In genomic region chr2:240231838-240232244, GRCh38 we compare ENCODE assay signal across 28 cellular contexts.
A peak's percentile ranks its signal among the peaks of the same experiment; 100 is the strongest.
DNase-seq lines count a peak whose midpoint lies in the region; ATAC-seq and TF ChIP-seq lines count a peak whose summit lies in the region.
"Had no signal": no experiment of that assay in that cellular context is flagged by ENCODE, and none has a peak within 500 bp of the region (broad histone marks: within the 10 kb centered on the region; RNA-seq: fewer than 3 reads in every experiment).

No MANE protein-coding gene starts in this region.

- intact Hi-C loops in cardiac septum (cut with DNase I) (loop anchor here (2.0 to 10.0 kb wide), 3 partner anchors 67 to 333 kb away; partner anchors contain the start of genes DUSP28 and RNPEPL1), Right ventricle myocardium superior (cut with DNase I) (loop anchor here (2.0 to 10.0 kb wide), 4 partner anchors 63 to 207 kb away; no protein-coding TSS in a partner anchor), colonic mucosa (cut with DNase I) (loop anchor here (2.0 kb wide), 1 partner anchor 207 kb away; no protein-coding TSS in a partner anchor)

- no peak overlapping the region for H3K27ac Mint-ChIP-seq in type B pancreatic cell
- H3K27ac Mint-ChIP-seq: activated naive CD8-positive, alpha-beta T cell treated with anti-CD3 and anti-CD28 coated beads, Interleukin-2, amount 10 ng/mL, durations not matched to agents 7 days and 5 days; GM23338; HFFc6; T-helper 1 cell treated with Interleukin-12 subunit alpha and Interleukin-12 subunit beta and Interleukin-4 antibody, amounts not matched to agents 30 μg/mL and 1 μg/mL, for 36 hours had no signal

- H3K27me3 ChIP-seq in colonic mucosa (no peaks in the 10 kb centered on the region), foreskin keratinocyte (peaks cover 4% of the 10 kb centered on the region)
- H3K27me3 ChIP-seq: ascending aorta, pancreas, thyroid gland had no signal

- H3K27ac ChIP-seq in colonic mucosa (no peak overlapping the region), foreskin keratinocyte (no peak overlapping the region)
- H3K27ac ChIP-seq: HL-60, thyroid gland had no signal

- no peak overlapping the region for H3K4me3 Mint-ChIP-seq in type B pancreatic cell
- H3K4me3 Mint-ChIP-seq: activated naive CD8-positive, alpha-beta T cell treated with anti-CD3 and anti-CD28 coated beads, Interleukin-2, amount 10 ng/mL, durations not matched to agents 7 days and 5 days; HFFc6 had no signal

- H3K36me3 ChIP-seq in colonic mucosa = no peaks in the 10 kb centered on the region
- H3K36me3 ChIP-seq: ascending aorta, pancreas, thyroid gland had no signal

- no peaks in the 10 kb centered on the region for H3K36me3 Mint-ChIP-seq in type B pancreatic cell

- H3K4me1 Mint-ChIP-seq in type B pancreatic cell (ENCODE audit: unreplicated experiment) = peaks cover 4% of the 10 kb centered on the region
- H3K4me1 Mint-ChIP-seq: activated naive CD8-positive, alpha-beta T cell treated with anti-CD3 and anti-CD28 coated beads, Interleukin-2, amount 10 ng/mL, durations not matched to agents 7 days and 5 days; GM23338 had no signal

- peaks cover 6% of the 10 kb centered on the region for H3K27me3 Mint-ChIP-seq in type B pancreatic cell
- H3K27me3 Mint-ChIP-seq: activated naive CD8-positive, alpha-beta T cell treated with anti-CD3 and anti-CD28 coated beads, Interleukin-2, amount 10 ng/mL, durations not matched to agents 7 days and 5 days had no signal

- no peaks in the 10 kb centered on the region for H3K9me3 ChIP-seq in colonic mucosa
- H3K9me3 ChIP-seq: pancreas, thyroid gland had no signal

- H3K9me3 Mint-ChIP-seq in type B pancreatic cell = peaks cover 4% of the 10 kb centered on the region

- TF ChIP-seq CTCF in colonic mucosa (IDR thresholded peaks at IDR 0.05) (no peak), omental fat pad (IDR thresholded peaks at IDR 0.05) (no peak), type B pancreatic cell (conservative IDR thresholded peaks at IDR 0.05) (no peak), foreskin keratinocyte (conservative IDR thresholded peaks at IDR 0.05) (no peak)

- DNase-seq in cardiac septum (ENCODE audit: low spot score) = peak; percentile 68
- no peak for DNase-seq in Right ventricle myocardium superior
- peak; percentile 13 for DNase-seq in colonic mucosa
- peak; percentile 15 for DNase-seq in omental fat pad (ENCODE audit: low spot score)
- peak; percentile 58 for DNase-seq in type B pancreatic cell (ENCODE audit: extremely low spot score, unreplicated experiment)
- no peak for DNase-seq in NOMO-1 treated with DMSO at 0.1 percent for 48 hours (lab: John Stamatoyannopoulos, UW; ENCODE audit: unreplicated experiment)
- DNase-seq in foreskin keratinocyte = no peak
- DNase-seq: activated CD4-positive, alpha-beta T cell treated with anti-CD3 and anti-CD28 coated beads, Interleukin-2, amount 50 U/mL, for 4 hours; activated naive CD8-positive, alpha-beta T cell treated with anti-CD3 and anti-CD28 coated beads, Interleukin-2, amount 10 ng/mL, durations not matched to agents 7 days and 5 days; DMS153; effector CD8-positive, alpha-beta T cell; HFFc6; KG1; naive thymus-derived CD4-positive, alpha-beta T cell; NCI-H1092 treated with DMSO at 0.1 percent for 48 hours; NCI-H187; NCI-H2171; NCI-H510A; stimulated activated CD4-positive, alpha-beta T cell treated with anti-CD3 and anti-CD28 coated beads, Interleukin-2, amount 100 ng/mL, for 24 hours; stimulated activated naive CD8-positive, alpha-beta T cell treated with anti-CD3 and anti-CD28 coated beads, Interleukin-15, Interleukin-2, amounts not matched to agents 100 U/mL and 50 U/mL, for 24 hours; thyroid gland had no signal

- ATAC-seq in Right ventricle myocardium superior (ENCODE audit: poor library complexity) (no peak), omental fat pad (ENCODE audit: low FRiP score) (no peak), HG02763 (IDR thresholded peaks at IDR 0.05; ENCODE audit: unreplicated experiment) (no peak), foreskin keratinocyte (no peak)
- ATAC-seq: naive thymus-derived CD4-positive, alpha-beta T cell; stimulated activated naive CD8-positive, alpha-beta T cell treated with anti-CD3 and anti-CD28 coated beads, Interleukin-15, Interleukin-2, amounts not matched to agents 100 U/mL and 50 U/mL, for 24 hours had no signal

- no peaks in the 10 kb centered on the region for H3K4me1 ChIP-seq in colonic mucosa
- H3K4me1 ChIP-seq in foreskin keratinocyte = peaks cover 9% of the 10 kb centered on the region

- H3K4me3 ChIP-seq in colonic mucosa = no peak overlapping the region
- H3K4me3 ChIP-seq: ascending aorta, pancreas, smooth muscle cell, thyroid gland had no signal

- no peak overlapping the region for H3K9ac ChIP-seq in colonic mucosa (ENCODE audit: low read depth in 2 of 2, low read length in 2 of 2)

Comparison
In these comparisons a context has a peak if more than half of its experiments do, and no peak if none do; other contexts are left out.
1. DNase-seq: peak in cardiac septum (single experiment), colonic mucosa (single experiment), omental fat pad (single experiment) and type B pancreatic cell (single experiment); none in Right ventricle myocardium superior (single experiment), NOMO-1 treated with DMSO at 0.1 percent for 48 hours (single experiment) and foreskin keratinocyte (0 of 2).